8 cellular contexts compared by ENCODE assay signal in the genomic region with DNA sequence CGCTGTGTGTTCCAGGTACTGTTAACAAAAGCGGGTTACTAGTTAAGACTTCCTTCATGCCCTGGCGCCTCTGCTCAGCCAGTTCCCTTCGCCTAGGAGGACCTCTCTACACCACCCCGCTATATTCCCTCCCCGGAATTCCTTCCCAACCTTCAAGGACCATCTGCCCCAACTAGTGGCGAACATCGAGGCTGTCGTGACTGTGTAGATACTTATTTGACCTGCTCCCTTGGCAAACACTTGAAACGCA. TPM values are rescaled to one million over a fixed set of nuclear protein-coding genes. Genes with fewer than 3 reads are reported as not detected.
A peak's percentile ranks its signal among the peaks of the same experiment; 100 is the strongest.
DNase-seq lines count a peak whose midpoint lies in the region; ATAC-seq and TF ChIP-seq lines count a peak whose summit lies in the region.

No MANE protein-coding gene starts in this region.

- H3K27ac ChIP-seq in mammary epithelial cell (ENCODE audit: insufficient read depth, low read depth, low read length) = peak overlapping the region; percentile 97
- peak overlapping the region; percentile 98 to 100 (median 100) for H3K27ac ChIP-seq in right lobe of liver
- H3K27ac ChIP-seq in transverse colon = peak overlapping the region; percentile 97 to 99 (median 98)

- intact Hi-C loops in mammary epithelial cell (cut with micrococcal nuclease) (loop anchor here (2.0 kb wide), 1 partner anchor 69 kb away; no protein-coding TSS in a partner anchor), right lobe of liver (cut with DNase I) (no loop called here), transverse colon (cut with DNase I; ENCODE audit: low total_unique reads) (loop anchor here (10.0 kb wide), 1 partner anchor 83 kb away; no protein-coding TSS in a partner anchor)

- peaks cover 43% of the 10 kb centered on the region for H3K79me2 ChIP-seq in mammary epithelial cell (ENCODE audit: insufficient read depth, low read length)

- no TSS peak for BruUV-seq in mammary epithelial cell (replicated peaks; lab: Mats Ljungman, UMichigan)

- TF ChIP-seq CTCF in mammary epithelial cell (conservative IDR thresholded peaks at IDR 0.05 in 1 of 2, IDR thresholded peaks at IDR 0.05 in 1 of 2; ENCODE audit: extremely low read depth in 1 of 2, insufficient read depth in 1 of 2, low read depth in 1 of 2, low read length in 2 of 2) (peak in 1 of 2 donors; percentile 24), right lobe of liver (IDR thresholded peaks at IDR 0.05) (no peak), transverse colon (IDR thresholded peaks at IDR 0.05) (no peak)

- H3K4me1 ChIP-seq in mammary epithelial cell (ENCODE audit: insufficient read depth, low read length) = peaks cover 21% of the 10 kb centered on the region
- peaks cover 0 to 13% (median 2%) of the 10 kb centered on the region in 4 donors for H3K4me1 ChIP-seq in right lobe of liver
- H3K4me1 ChIP-seq in transverse colon = peaks cover 0 to 25% (median 17%) of the 10 kb centered on the region in 4 donors

- TF ChIP-seq POLR2A in right lobe of liver (IDR thresholded peaks at IDR 0.05) = no peak
- no peak for TF ChIP-seq POLR2A in transverse colon (IDR thresholded peaks at IDR 0.05)

- peak; percentile 82 for DNase-seq in NCI-H2227 (lab: John Stamatoyannopoulos, UW; ENCODE audit: unreplicated experiment)
- DNase-seq in NCI-H2227 treated with DMSO at 0.1 percent for 48 hours (lab: John Stamatoyannopoulos, UW) = no peak
- DNase-seq in LoVo (ENCODE audit: low spot score) = peak; percentile 56
- no peak for DNase-seq in mammary epithelial cell
- DNase-seq in right lobe of liver = no peak
- no peak for DNase-seq in transverse colon
- no peak for DNase-seq in NAMALWA (ENCODE audit: low spot score)

- H3K9me3 ChIP-seq in mammary epithelial cell (replicated peaks; ENCODE audit: insufficient read depth, low read length) = no peaks in the 10 kb centered on the region
- H3K9me3 ChIP-seq in right lobe of liver = no peaks in the 10 kb centered on the region
- no peaks in the 10 kb centered on the region for H3K9me3 ChIP-seq in transverse colon

- peak overlapping the region; percentile 73 for H3K4me2 ChIP-seq in mammary epithelial cell (ENCODE audit: insufficient read depth, low read depth, low read length)

- ATAC-seq in GM21723 (IDR thresholded peaks at IDR 0.05; ENCODE audit: unreplicated experiment) (peak; percentile 32), right lobe of liver (peak; percentile 28 to 54 (median 38))

- H3K4me3 ChIP-seq in mammary epithelial cell (replicated peaks in 1 of 3; ENCODE audit: insufficient read depth in 1 of 3, low read depth in 2 of 3, low read length in 3 of 3) (peak overlapping the region; percentile 63 to 91 (median 81)), right lobe of liver (peak overlapping the region; percentile 74 to 91 (median 90)), transverse colon (peak overlapping the region; percentile 30 to 88 (median 68))

- no peaks in the 10 kb centered on the region for H4K20me1 ChIP-seq in mammary epithelial cell (ENCODE audit: insufficient read depth, low read length)

- 1% methylated on average over 10 of the region's 10 CpGs for WGBS in mammary epithelial cell (ENCODE audit: low coverage, missing lambda C conversion rate)
- WGBS in right lobe of liver (ENCODE audit: insufficient coverage, low coverage, low lambda C conversion rate, missing lambda C conversion rate) = 0% methylated on average over 9 of the region's 10 CpGs
- WGBS in transverse colon (ENCODE audit: low coverage in 1 of 2), 2 donors = 0% methylated on average over 3 to 10 of the region's 10 CpGs

- dilution Hi-C loops in mammary epithelial cell (cut with HindIII; ENCODE audit: low sequenced_read_pairs) = no loop called here

- TF ChIP-seq EP300 in transverse colon (IDR thresholded peaks at IDR 0.05; ENCODE audit: low read depth) = no peak

- H3K9ac ChIP-seq in mammary epithelial cell (ENCODE audit: insufficient read depth, low read length) = peak overlapping the region; percentile 100

- CTCF ChIA-PET in mammary epithelial cell (lab: Charles Lee; ENCODE audit: low non-redundant PET) = no interaction called here

- H3K27me3 ChIP-seq in mammary epithelial cell (ENCODE audit: insufficient read depth, low read length) (no peaks in the 10 kb centered on the region), right lobe of liver (no peaks in the 10 kb centered on the region), transverse colon (no peaks in the 10 kb centered on the region)

- in situ Hi-C loops in mammary epithelial cell (cut with MboI; ENCODE audit: low sequenced_read_pairs in 2 of 2) (loop anchor here (10.0 kb wide), 2 partner anchors 63 to 77 kb away; no protein-coding TSS in a partner anchor), transverse colon (cut with MboI; ENCODE audit: low pct_ligation_motif_present in 1 of 4, low pct_unique_long_range_greater_than_20kb in 1 of 4, low sequenced_read_pairs in 3 of 4) (no loop called here)

- no peaks in the 10 kb centered on the region for H3K36me3 ChIP-seq in mammary epithelial cell (ENCODE audit: insufficient read depth, low read length)
- no peaks in the 10 kb centered on the region for H3K36me3 ChIP-seq in right lobe of liver
- H3K36me3 ChIP-seq in transverse colon = no peaks in the 10 kb centered on the region

- H2AFZ ChIP-seq in mammary epithelial cell (ENCODE audit: low read depth, low read length) = peak overlapping the region; percentile 96

RNA-seq across cellular contexts. Expression of gene BCL2L13, which starts 0.5 kb away (rescaled TPM):
- total RNA-seq in mammary epithelial cell = 10 to 100 TPM; 62.5 to 67.5 TPM
- polyA plus RNA-seq in mammary epithelial cell = 43.9 TPM
- 65.8 TPM for polyA minus RNA-seq in mammary epithelial cell
- 10 to 100 TPM; 26.2 to 44.5 (median 37.3) TPM for total RNA-seq in right lobe of liver
- 100 to 1,000 TPM in 1 of 4 donors, 10 to 100 TPM in 3; 44.0 to 115 (median 59.6) TPM for total RNA-seq in transverse colon

RNA-seq across cellular contexts. Expression of gene ATP6V1E1, which starts 9.6 kb away (rescaled TPM):
- 100 to 1,000 TPM; 118 to 148 TPM for total RNA-seq in mammary epithelial cell
- 149 TPM for polyA plus RNA-seq in mammary epithelial cell
- 91.8 TPM for polyA minus RNA-seq in mammary epithelial cell
- 10 to 100 TPM; 30.8 to 87.3 (median 44.0) TPM for total RNA-seq in right lobe of liver
- 100 to 1,000 TPM; 103 to 142 (median 107) TPM for total RNA-seq in transverse colon

Comparison
In these comparisons a context has a peak if more than half of its experiments do, and no peak if none do; other contexts are left out.
1. DNase-seq: peak in NCI-H2227 (single experiment) and LoVo (single experiment); none in NCI-H2227 treated with DMSO at 0.1 percent for 48 hours (single experiment), mammary epithelial cell (single experiment), right lobe of liver (0 of 3), transverse colon (single experiment) and NAMALWA (single experiment).
2. in situ Hi-C loops: an anchor here in mammary epithelial cell (10.0 kb wide); none called in transverse colon.
3. intact Hi-C loops: an anchor here in mammary epithelial cell (2.0 kb wide) and transverse colon (10.0 kb wide); none called in right lobe of liver.
4. Peak in every context shown above with its lines, with median percentiles within 50 percentile points of each other: H3K27ac ChIP-seq and H3K4me3 ChIP-seq.